ENCODE assay signal across 16 cellular contexts in the genomic region with DNA sequence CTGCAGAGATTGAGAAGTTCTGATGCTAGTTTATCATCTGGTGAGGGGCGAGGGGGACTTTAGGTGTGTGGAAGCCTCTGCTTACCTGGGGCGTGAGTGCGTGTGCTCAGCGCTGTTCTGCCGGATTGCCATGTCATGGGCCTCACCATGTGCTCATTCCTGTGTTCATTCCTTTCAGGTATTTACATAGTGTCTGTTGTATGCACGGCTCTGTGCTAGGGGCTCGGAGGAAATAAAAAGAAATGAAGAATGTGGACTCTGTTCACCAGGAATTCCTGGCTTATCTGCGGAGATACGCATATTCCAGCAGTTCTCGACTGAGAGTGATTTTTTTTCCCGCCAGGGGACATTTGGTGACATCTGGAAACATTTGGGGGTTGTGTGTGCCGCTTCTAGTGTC.
DNase-seq lines count a peak whose midpoint lies in the region; ATAC-seq and TF ChIP-seq lines count a peak whose summit lies in the region.
"Had no signal": no experiment of that assay in that cellular context is flagged by ENCODE, and none has a peak within 500 bp of the region (broad histone marks: within the 10 kb centered on the region; RNA-seq: fewer than 3 reads in every experiment).

No MANE protein-coding gene starts in this region.

- ATAC-seq in naive B cell (ENCODE audit: low read depth in 2 of 2) (no peak), GM21825 (IDR thresholded peaks at IDR 0.05; ENCODE audit: unreplicated experiment) (no peak), upper lobe of right lung (no peak)
- ATAC-seq: activated CD4-positive, CD25-positive, alpha-beta regulatory T cell treated with anti-CD3 and anti-CD28 coated beads, Interleukin-2, amount 50 U/mL, for 24 hours had no signal

- H3K4me1 ChIP-seq in left ventricle myocardium inferior (peaks cover 38% of the 10 kb centered on the region), right atrium auricular region (peaks cover 0 to 41% of the 10 kb centered on the region in 2 donors), colonic mucosa (peaks cover 17% of the 10 kb centered on the region), upper lobe of right lung (peaks cover 16% of the 10 kb centered on the region)

- intact Hi-C loops in left ventricle myocardium inferior (cut with micrococcal nuclease) = no loop called here
- intact Hi-C loops in colonic mucosa (cut with DNase I) = no loop called here
- intact Hi-C loops in upper lobe of right lung (cut with DNase I) = no loop called here

- no peaks in the 10 kb centered on the region for H3K9me3 ChIP-seq in left ventricle myocardium inferior (replicated peaks)
- no peaks in the 10 kb centered on the region for H3K9me3 ChIP-seq in right atrium auricular region
- H3K9me3 ChIP-seq in colonic mucosa = no peaks in the 10 kb centered on the region
- no peaks in the 10 kb centered on the region for H3K9me3 ChIP-seq in upper lobe of right lung
- H3K9me3 ChIP-seq: heart right ventricle had no signal

- CTCF ChIA-PET in GM10248 (lab: Yijun Ruan, JAX) = interaction anchor here (1.6 kb wide), 1 partner anchor 17 kb away, joined by 5 read pairs; no protein-coding TSS in a partner anchor

- H3K9me3 Mint-ChIP-seq in naive B cell = peaks cover 0 to 2% (median 0%) of the 10 kb centered on the region in 7 donors
- H3K9me3 Mint-ChIP-seq: T-helper 1 cell treated with Interleukin-12 subunit alpha and Interleukin-12 subunit beta and Interleukin-4 antibody, amounts not matched to agents 30 μg/mL and 1 μg/mL, for 36 hours had no signal

- H3K4me3 ChIP-seq in left ventricle myocardium inferior = no peak overlapping the region
- H3K4me3 ChIP-seq in right atrium auricular region = no peak overlapping the region
- H3K4me3 ChIP-seq in colonic mucosa = no peak overlapping the region
- no peak overlapping the region for H3K4me3 ChIP-seq in upper lobe of right lung
- H3K4me3 ChIP-seq: heart right ventricle had no signal

- H3K9ac ChIP-seq in colonic mucosa (ENCODE audit: low read depth in 2 of 2, low read length in 2 of 2) = no peak overlapping the region

- peak overlapping the region; percentile 57 for H3K27ac ChIP-seq in left ventricle myocardium inferior (replicated peaks)
- no peak overlapping the region for H3K27ac ChIP-seq in right atrium auricular region
- no peak overlapping the region for H3K27ac ChIP-seq in colonic mucosa
- H3K27ac ChIP-seq in upper lobe of right lung = no peak overlapping the region

- POLR2A ChIA-PET in GM10248 (lab: Yijun Ruan, JAX) = no interaction called here

- H3K36me3 ChIP-seq in left ventricle myocardium inferior (no peaks in the 10 kb centered on the region), right atrium auricular region (no peaks in the 10 kb centered on the region), colonic mucosa (no peaks in the 10 kb centered on the region), upper lobe of right lung (no peaks in the 10 kb centered on the region)
- H3K36me3 ChIP-seq: heart right ventricle had no signal

- no peaks in the 10 kb centered on the region for H3K27me3 Mint-ChIP-seq in naive B cell
- H3K27me3 Mint-ChIP-seq: stimulated activated naive B cell treated with anti-CD40 and anti-IgM and Interleukin-4, amounts not matched to agents 10 μg/mL and 1 μg/mL and 100 μg/mL, for 72 hours had no signal

- DNase-seq in left ventricle myocardium inferior = no peak
- no peak for DNase-seq in right atrium auricular region (ENCODE audit: low spot score)
- peak; percentile 21 for DNase-seq in colonic mucosa
- no peak for DNase-seq in naive B cell
- DNase-seq in GM10248 (ENCODE audit: extremely low spot score) = no peak
- DNase-seq in COLO829 (ENCODE audit: low spot score) = no peak
- DNase-seq in upper lobe of right lung = no peak
- DNase-seq: activated CD8-positive, alpha-beta memory T cell treated with anti-CD3 and anti-CD28 coated beads, Interleukin-2, amount 50 U/mL, for 4 hours; activated naive CD4-positive, alpha-beta T cell; KG1; NK-92 treated with Interleukin-12 subunit alpha and Interleukin-12 subunit beta, amount 100 ng/mL, for 24 hours; stimulated activated naive B cell treated with anti-CD40 and anti-IgM and Interleukin-4, amounts not matched to agents 10 μg/mL and 1 μg/mL and 100 μg/mL, for 72 hours had no signal

- H3K4me3 Mint-ChIP-seq in naive B cell = no peak overlapping the region
- H3K4me3 Mint-ChIP-seq: stimulated activated naive B cell treated with anti-CD40 and anti-IgM and Interleukin-4, amounts not matched to agents 10 μg/mL and 1 μg/mL and 100 μg/mL, for 72 hours; T-helper 1 cell treated with Interleukin-12 subunit alpha and Interleukin-12 subunit beta and Interleukin-4 antibody, amounts not matched to agents 30 μg/mL and 1 μg/mL, for 36 hours had no signal

- peaks cover 0 to 15% of the 10 kb centered on the region in 2 donors for H3K36me3 Mint-ChIP-seq in naive B cell

- H3K27me3 ChIP-seq in left ventricle myocardium inferior (ENCODE audit: low read depth) (no peaks in the 10 kb centered on the region), right atrium auricular region (no peaks in the 10 kb centered on the region), colonic mucosa (no peaks in the 10 kb centered on the region), upper lobe of right lung (no peaks in the 10 kb centered on the region)
- H3K27me3 ChIP-seq: heart right ventricle had no signal

- peak overlapping the region in 4 of 6 donors; percentile 55 to 91 (median 77) for H3K27ac Mint-ChIP-seq in naive B cell
- H3K27ac Mint-ChIP-seq: T-helper 1 cell treated with Interleukin-12 subunit alpha and Interleukin-12 subunit beta and Interleukin-4 antibody, amounts not matched to agents 30 μg/mL and 1 μg/mL, for 36 hours had no signal

- TF ChIP-seq CTCF in left ventricle myocardium inferior (IDR thresholded peaks at IDR 0.05; ENCODE audit: borderline replicate concordance) (no peak), right atrium auricular region (IDR thresholded peaks at IDR 0.05) (no peak), colonic mucosa (IDR thresholded peaks at IDR 0.05) (no peak), GM10248 (IDR thresholded peaks at IDR 0.05; ENCODE audit: control extremely low read depth, extremely low read depth, low read depth, missing control alignments) (no peak), upper lobe of right lung (IDR thresholded peaks at IDR 0.05) (no peak)

- peaks cover 69 to 96% (median 87%) of the 10 kb centered on the region in 3 donors for H3K4me1 Mint-ChIP-seq in naive B cell
